ENCODE assay signal across 1 cellular context in the genomic region with DNA sequence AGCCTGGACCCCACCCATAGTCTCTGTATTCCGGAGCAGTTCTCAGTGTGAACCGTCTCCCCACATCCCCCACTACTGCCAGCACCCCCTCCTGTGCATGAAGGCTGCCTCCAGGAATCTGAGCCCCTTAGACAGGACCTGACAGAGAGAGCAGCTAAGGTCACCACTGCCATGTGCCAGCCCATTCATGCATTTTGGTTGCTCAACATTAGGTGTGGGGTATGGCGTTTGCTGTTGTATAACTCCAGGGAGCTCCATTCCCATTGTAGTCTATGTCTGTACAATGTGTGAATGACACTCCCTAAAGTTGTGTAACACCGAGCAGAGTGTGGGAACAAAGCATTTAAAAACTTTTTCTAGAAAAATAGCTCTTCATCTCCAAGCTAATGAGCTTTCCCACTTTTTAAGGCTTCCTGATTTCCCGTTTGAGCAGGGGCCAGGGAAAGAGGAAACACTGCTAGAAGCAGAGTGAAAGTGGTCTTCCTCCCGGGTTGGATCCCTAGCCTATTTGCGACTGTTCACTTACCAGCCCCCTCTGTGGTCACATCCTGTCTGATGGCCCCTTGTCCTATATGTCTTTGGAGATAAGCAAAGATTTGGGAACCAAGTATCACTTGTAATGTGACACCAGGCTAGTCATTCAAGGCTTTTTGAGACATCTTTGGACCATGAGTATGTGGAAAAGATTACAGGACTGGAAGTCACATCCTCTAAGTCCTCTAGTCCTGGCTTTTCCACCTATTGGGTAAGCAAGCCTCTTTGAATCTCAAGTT.
TF ChIP-seq lines count a peak whose summit lies in the region.

No MANE protein-coding gene starts in this region.

TF ChIP-seq in GM23338, 12 proteins besides CTCF, POLR2A, EP300 and RAD21 (continued from another document):
- TF ChIP-seq, protein P1, sequence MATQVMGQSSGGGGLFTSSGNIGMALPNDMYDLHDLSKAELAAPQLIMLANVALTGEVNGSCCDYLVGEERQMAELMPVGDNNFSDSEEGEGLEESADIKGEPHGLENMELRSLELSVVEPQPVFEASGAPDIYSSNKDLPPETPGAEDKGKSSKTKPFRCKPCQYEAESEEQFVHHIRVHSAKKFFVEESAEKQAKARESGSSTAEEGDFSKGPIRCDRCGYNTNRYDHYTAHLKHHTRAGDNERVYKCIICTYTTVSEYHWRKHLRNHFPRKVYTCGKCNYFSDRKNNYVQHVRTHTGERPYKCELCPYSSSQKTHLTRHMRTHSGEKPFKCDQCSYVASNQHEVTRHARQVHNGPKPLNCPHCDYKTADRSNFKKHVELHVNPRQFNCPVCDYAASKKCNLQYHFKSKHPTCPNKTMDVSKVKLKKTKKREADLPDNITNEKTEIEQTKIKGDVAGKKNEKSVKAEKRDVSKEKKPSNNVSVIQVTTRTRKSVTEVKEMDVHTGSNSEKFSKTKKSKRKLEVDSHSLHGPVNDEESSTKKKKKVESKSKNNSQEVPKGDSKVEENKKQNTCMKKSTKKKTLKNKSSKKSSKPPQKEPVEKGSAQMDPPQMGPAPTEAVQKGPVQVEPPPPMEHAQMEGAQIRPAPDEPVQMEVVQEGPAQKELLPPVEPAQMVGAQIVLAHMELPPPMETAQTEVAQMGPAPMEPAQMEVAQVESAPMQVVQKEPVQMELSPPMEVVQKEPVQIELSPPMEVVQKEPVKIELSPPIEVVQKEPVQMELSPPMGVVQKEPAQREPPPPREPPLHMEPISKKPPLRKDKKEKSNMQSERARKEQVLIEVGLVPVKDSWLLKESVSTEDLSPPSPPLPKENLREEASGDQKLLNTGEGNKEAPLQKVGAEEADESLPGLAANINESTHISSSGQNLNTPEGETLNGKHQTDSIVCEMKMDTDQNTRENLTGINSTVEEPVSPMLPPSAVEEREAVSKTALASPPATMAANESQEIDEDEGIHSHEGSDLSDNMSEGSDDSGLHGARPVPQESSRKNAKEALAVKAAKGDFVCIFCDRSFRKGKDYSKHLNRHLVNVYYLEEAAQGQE (IDR thresholded peaks at IDR 0.05; ENCODE audit: unreplicated experiment): no peak
- TF ChIP-seq, protein P2, sequence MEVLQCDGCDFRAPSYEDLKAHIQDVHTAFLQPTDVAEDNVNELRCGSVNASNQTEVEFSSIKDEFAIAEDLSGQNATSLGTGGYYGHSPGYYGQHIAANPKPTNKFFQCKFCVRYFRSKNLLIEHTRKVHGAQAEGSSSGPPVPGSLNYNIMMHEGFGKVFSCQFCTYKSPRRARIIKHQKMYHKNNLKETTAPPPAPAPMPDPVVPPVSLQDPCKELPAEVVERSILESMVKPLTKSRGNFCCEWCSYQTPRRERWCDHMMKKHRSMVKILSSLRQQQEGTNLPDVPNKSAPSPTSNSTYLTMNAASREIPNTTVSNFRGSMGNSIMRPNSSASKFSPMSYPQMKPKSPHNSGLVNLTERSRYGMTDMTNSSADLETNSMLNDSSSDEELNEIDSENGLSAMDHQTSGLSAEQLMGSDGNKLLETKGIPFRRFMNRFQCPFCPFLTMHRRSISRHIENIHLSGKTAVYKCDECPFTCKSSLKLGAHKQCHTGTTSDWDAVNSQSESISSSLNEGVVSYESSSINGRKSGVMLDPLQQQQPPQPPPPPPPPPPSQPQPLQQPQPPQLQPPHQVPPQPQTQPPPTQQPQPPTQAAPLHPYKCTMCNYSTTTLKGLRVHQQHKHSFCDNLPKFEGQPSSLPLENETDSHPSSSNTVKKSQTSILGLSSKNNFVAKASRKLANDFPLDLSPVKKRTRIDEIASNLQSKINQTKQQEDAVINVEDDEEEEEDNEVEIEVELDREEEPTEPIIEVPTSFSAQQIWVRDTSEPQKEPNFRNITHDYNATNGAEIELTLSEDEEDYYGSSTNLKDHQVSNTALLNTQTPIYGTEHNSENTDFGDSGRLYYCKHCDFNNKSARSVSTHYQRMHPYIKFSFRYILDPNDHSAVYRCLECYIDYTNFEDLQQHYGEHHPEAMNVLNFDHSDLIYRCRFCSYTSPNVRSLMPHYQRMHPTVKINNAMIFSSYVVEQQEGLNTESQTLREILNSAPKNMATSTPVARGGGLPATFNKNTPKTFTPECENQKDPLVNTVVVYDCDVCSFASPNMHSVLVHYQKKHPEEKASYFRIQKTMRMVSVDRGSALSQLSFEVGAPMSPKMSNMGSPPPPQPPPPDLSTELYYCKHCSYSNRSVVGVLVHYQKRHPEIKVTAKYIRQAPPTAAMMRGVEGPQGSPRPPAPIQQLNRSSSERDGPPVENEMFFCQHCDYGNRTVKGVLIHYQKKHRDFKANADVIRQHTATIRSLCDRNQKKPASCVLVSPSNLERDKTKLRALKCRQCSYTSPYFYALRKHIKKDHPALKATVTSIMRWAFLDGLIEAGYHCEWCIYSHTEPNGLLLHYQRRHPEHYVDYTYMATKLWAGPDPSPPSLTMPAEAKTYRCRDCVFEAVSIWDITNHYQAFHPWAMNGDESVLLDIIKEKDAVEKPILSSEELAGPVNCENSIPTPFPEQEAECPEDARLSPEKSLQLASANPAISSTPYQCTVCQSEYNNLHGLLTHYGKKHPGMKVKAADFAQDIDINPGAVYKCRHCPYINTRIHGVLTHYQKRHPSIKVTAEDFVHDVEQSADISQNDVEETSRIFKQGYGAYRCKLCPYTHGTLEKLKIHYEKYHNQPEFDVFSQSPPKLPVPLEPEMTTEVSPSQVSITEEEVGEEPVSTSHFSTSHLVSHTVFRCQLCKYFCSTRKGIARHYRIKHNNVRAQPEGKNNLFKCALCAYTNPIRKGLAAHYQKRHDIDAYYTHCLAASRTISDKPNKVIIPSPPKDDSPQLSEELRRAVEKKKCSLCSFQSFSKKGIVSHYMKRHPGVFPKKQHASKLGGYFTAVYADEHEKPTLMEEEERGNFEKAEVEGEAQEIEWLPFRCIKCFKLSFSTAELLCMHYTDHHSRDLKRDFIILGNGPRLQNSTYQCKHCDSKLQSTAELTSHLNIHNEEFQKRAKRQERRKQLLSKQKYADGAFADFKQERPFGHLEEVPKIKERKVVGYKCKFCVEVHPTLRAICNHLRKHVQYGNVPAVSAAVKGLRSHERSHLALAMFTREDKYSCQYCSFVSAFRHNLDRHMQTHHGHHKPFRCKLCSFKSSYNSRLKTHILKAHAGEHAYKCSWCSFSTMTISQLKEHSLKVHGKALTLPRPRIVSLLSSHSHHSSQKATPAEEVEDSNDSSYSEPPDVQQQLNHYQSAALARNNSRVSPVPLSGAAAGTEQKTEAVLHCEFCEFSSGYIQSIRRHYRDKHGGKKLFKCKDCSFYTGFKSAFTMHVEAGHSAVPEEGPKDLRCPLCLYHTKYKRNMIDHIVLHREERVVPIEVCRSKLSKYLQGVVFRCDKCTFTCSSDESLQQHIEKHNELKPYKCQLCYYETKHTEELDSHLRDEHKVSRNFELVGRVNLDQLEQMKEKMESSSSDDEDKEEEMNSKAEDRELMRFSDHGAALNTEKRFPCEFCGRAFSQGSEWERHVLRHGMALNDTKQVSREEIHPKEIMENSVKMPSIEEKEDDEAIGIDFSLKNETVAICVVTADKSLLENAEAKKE (CRISPR knock-in tag; IDR thresholded peaks at IDR 0.05): no peak
- TF ChIP-seq EZH2phosphoT487 (IDR thresholded peaks at IDR 0.05; ENCODE audit: unreplicated experiment): no peak
